ENCODE assay signal across 10 cellular contexts in genomic region chr1:59005491-59006308, GRCh38.
DNase-seq lines count a peak whose midpoint lies in the region; ATAC-seq and TF ChIP-seq lines count a peak whose summit lies in the region.
"Had no signal": no experiment of that assay in that cellular context is flagged by ENCODE, and none has a peak within 500 bp of the region (broad histone marks: within the 10 kb centered on the region; RNA-seq: fewer than 3 reads in every experiment).

No MANE protein-coding gene starts in this region.

- ATAC-seq in GM18867 (IDR thresholded peaks at IDR 0.05; ENCODE audit: unreplicated experiment) (peak; percentile 76), HG02870 (IDR thresholded peaks at IDR 0.05; ENCODE audit: unreplicated experiment) (peak; percentile 42)
- peak; percentile 51 for ATAC-seq in activated CD8-positive, alpha-beta T cell treated with anti-CD3 and anti-CD28 coated beads for 36 hours

- intact Hi-C loops in activated CD8-positive, alpha-beta T cell treated with anti-CD3 and anti-CD28 coated beads for 36 hours (cut with micrococcal nuclease): no loop called here

- CTCF ChIA-PET in activated CD8-positive, alpha-beta T cell treated with anti-CD3 and anti-CD28 coated beads for 36 hours (lab: Charles Lee): no interaction called here

- POLR2A ChIA-PET in activated CD8-positive, alpha-beta T cell treated with anti-CD3 and anti-CD28 coated beads for 36 hours (lab: Charles Lee): no interaction called here

- H3K4me1 Mint-ChIP-seq in activated CD8-positive, alpha-beta T cell treated with anti-CD3 and anti-CD28 coated beads for 36 hours (ENCODE audit: low read depth): peaks cover 46% of the 10 kb centered on the region
- H3K4me1 Mint-ChIP-seq in progenitor cell of endocrine pancreas (ENCODE audit: low read depth): no peaks in the 10 kb centered on the region

- DNase-seq in Ammon's horn (ENCODE audit: low spot score): peak; percentile 35
- peak; percentile 33 for DNase-seq in activated CD8-positive, alpha-beta T cell treated with anti-CD3 and anti-CD28 coated beads for 36 hours
- no peak for DNase-seq in NK-92 (lab: John Stamatoyannopoulos, UW; ENCODE audit: unreplicated experiment)
- DNase-seq in progenitor cell of endocrine pancreas (ENCODE audit: low spot score, unreplicated experiment): no peak
- DNase-seq in HCEC 1CT: no peak
- no peak for DNase-seq in AG08396 (ENCODE audit: low spot score)
- DNase-seq: CD4-positive, alpha-beta memory T cell; NK-92 treated with Interleukin-12 subunit alpha and Interleukin-12 subunit beta, amount 100 ng/mL, for 24 hours had no signal

- H3K9me3 Mint-ChIP-seq in activated CD8-positive, alpha-beta T cell treated with anti-CD3 and anti-CD28 coated beads for 36 hours: no peaks in the 10 kb centered on the region
- no peaks in the 10 kb centered on the region for H3K9me3 Mint-ChIP-seq in progenitor cell of endocrine pancreas (ENCODE audit: low read depth)

- peak overlapping the region; percentile 68 for H3K27ac Mint-ChIP-seq in activated CD8-positive, alpha-beta T cell treated with anti-CD3 and anti-CD28 coated beads for 36 hours
- H3K27ac Mint-ChIP-seq in progenitor cell of endocrine pancreas: no peak overlapping the region

- TF ChIP-seq CTCF in activated CD8-positive, alpha-beta T cell treated with anti-CD3 and anti-CD28 coated beads for 36 hours (IDR thresholded peaks at IDR 0.05): no peak
- no peak for TF ChIP-seq CTCF in progenitor cell of endocrine pancreas (IDR thresholded peaks at IDR 0.05; ENCODE audit: unreplicated experiment)

- H3K27me3 Mint-ChIP-seq in activated CD8-positive, alpha-beta T cell treated with anti-CD3 and anti-CD28 coated beads for 36 hours: no peaks in the 10 kb centered on the region
- peaks cover 11% of the 10 kb centered on the region for H3K27me3 Mint-ChIP-seq in progenitor cell of endocrine pancreas
- H3K27me3 Mint-ChIP-seq: CD4-positive, alpha-beta memory T cell had no signal

- no peaks in the 10 kb centered on the region for H3K36me3 Mint-ChIP-seq in activated CD8-positive, alpha-beta T cell treated with anti-CD3 and anti-CD28 coated beads for 36 hours (ENCODE audit: low read depth)
- H3K36me3 Mint-ChIP-seq in progenitor cell of endocrine pancreas (ENCODE audit: insufficient read depth): no peaks in the 10 kb centered on the region
- H3K36me3 Mint-ChIP-seq: CD4-positive, alpha-beta memory T cell had no signal

- no peak overlapping the region for H3K4me3 Mint-ChIP-seq in activated CD8-positive, alpha-beta T cell treated with anti-CD3 and anti-CD28 coated beads for 36 hours
- H3K4me3 Mint-ChIP-seq in progenitor cell of endocrine pancreas (ENCODE audit: low read depth): no peak overlapping the region

Comparison
In these comparisons a context has a peak if more than half of its experiments do, and no peak if none do; other contexts are left out.
1. DNase-seq: peak in Ammon's horn (single experiment) and activated CD8-positive, alpha-beta T cell treated with anti-CD3 and anti-CD28 coated beads for 36 hours (single experiment); none in NK-92 (single experiment), progenitor cell of endocrine pancreas (single experiment), HCEC 1CT (single experiment) and AG08396 (single experiment).
2. Peak in every context shown above with its lines, with median percentiles within 50 percentile points of each other: ATAC-seq.